ENCODE assay signal across 22 cellular contexts in genomic region chr7:44269417-44269816, GRCh38. TPM values are rescaled to one million over a fixed set of nuclear protein-coding genes. Genes with fewer than 3 reads are reported as not detected.
"Had no signal": no experiment of that assay in that cellular context is flagged by ENCODE, and none has a peak within 500 bp of the region (broad histone marks: within the 10 kb centered on the region; RNA-seq: fewer than 3 reads in every experiment).

No MANE protein-coding gene starts in this region.

- H3K4me3 ChIP-seq: body of pancreas, cardiac muscle cell, lung, tibial artery had no signal

- ATAC-seq: activated CD8-positive, alpha-beta T cell treated with anti-CD3 and anti-CD28 coated beads, Interleukin-2, amount 10 ng/mL, durations not matched to agents 7 days and 5 days; activated naive CD8-positive, alpha-beta T cell treated with anti-CD3 and anti-CD28 coated beads, Interleukin-2, amount 50 U/mL, for 24 hours; body of pancreas; effector memory CD8-positive, alpha-beta T cell; esophagus mucosa; stimulated activated naive B cell treated with anti-CD40 and anti-IgM and Interleukin-4, amounts not matched to agents 10 μg/mL and 1 μg/mL and 100 μg/mL, for 72 hours; T-cell had no signal

- DNase-seq: activated CD4-positive, alpha-beta T cell treated with anti-CD3 and anti-CD28 coated beads for 1 hour; activated CD4-positive, alpha-beta T cell treated with anti-CD3 and anti-CD28 coated beads, Interleukin-2, amount 50 U/mL, for 1 hour; activated CD8-positive, alpha-beta T cell treated with anti-CD3 and anti-CD28 coated beads, Interleukin-2, amount 10 ng/mL, durations not matched to agents 7 days and 5 days; activated gamma-delta T cell; activated naive CD4-positive, alpha-beta T cell treated with anti-CD3 and anti-CD28 coated beads, Interleukin-2, amount 50 U/mL, for 16 hours; activated naive CD8-positive, alpha-beta T cell treated with anti-CD3 and anti-CD28 coated beads, Interleukin-2, amount 50 U/mL, for 24 hours; body of pancreas; effector memory CD8-positive, alpha-beta T cell; foreskin melanocyte; islet precursor cell; naive B cell; retina; stimulated activated CD4-positive, alpha-beta T cell treated with anti-CD3 and anti-CD28 coated beads, Interleukin-2, amount 100 ng/mL, for 48 hours; stimulated activated CD8-positive, alpha-beta memory T cell treated with anti-CD3 and anti-CD28 coated beads, Interleukin-4, amount 100 ng/mL, for 48 hours; stimulated activated naive B cell treated with anti-CD40 and anti-IgM and Interleukin-4, amounts not matched to agents 10 μg/mL and 1 μg/mL and 100 μg/mL, for 72 hours; T-cell; tibial artery; WERI-Rb-1 had no signal

- H3K27ac ChIP-seq: body of pancreas, cardiac muscle cell, tibial artery, WERI-Rb-1 had no signal

- H3K9me3 ChIP-seq: body of pancreas, tibial artery had no signal

- H3K4me1 ChIP-seq: body of pancreas, tibial artery had no signal

- H3K27me3 ChIP-seq: body of pancreas, cardiac muscle cell had no signal

- H3K36me3 ChIP-seq: cardiac muscle cell, tibial artery, WERI-Rb-1 had no signal

RNA-seq across cellular contexts. Expression of gene CAMK2B, which starts 56.0 kb away (rescaled TPM):
- total RNA-seq: activated CD8-positive, alpha-beta T cell treated with anti-CD3 and anti-CD28 coated beads, Interleukin-2, amount 10 ng/mL, durations not matched to agents 7 days and 5 days; ureter had no signal
